2 cellular contexts compared by ENCODE assay signal in genomic region chr6:97870273-97870672, GRCh38.
TF ChIP-seq lines count a peak whose summit lies in the region.

No MANE protein-coding gene starts in this region.

TF ChIP-seq in GM23338, 12 proteins besides CTCF, POLR2A, EP300 and RAD21:
- TF ChIP-seq, protein P1, sequence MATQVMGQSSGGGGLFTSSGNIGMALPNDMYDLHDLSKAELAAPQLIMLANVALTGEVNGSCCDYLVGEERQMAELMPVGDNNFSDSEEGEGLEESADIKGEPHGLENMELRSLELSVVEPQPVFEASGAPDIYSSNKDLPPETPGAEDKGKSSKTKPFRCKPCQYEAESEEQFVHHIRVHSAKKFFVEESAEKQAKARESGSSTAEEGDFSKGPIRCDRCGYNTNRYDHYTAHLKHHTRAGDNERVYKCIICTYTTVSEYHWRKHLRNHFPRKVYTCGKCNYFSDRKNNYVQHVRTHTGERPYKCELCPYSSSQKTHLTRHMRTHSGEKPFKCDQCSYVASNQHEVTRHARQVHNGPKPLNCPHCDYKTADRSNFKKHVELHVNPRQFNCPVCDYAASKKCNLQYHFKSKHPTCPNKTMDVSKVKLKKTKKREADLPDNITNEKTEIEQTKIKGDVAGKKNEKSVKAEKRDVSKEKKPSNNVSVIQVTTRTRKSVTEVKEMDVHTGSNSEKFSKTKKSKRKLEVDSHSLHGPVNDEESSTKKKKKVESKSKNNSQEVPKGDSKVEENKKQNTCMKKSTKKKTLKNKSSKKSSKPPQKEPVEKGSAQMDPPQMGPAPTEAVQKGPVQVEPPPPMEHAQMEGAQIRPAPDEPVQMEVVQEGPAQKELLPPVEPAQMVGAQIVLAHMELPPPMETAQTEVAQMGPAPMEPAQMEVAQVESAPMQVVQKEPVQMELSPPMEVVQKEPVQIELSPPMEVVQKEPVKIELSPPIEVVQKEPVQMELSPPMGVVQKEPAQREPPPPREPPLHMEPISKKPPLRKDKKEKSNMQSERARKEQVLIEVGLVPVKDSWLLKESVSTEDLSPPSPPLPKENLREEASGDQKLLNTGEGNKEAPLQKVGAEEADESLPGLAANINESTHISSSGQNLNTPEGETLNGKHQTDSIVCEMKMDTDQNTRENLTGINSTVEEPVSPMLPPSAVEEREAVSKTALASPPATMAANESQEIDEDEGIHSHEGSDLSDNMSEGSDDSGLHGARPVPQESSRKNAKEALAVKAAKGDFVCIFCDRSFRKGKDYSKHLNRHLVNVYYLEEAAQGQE (IDR thresholded peaks at IDR 0.05; ENCODE audit: unreplicated experiment) = no peak
- TF ChIP-seq STAT1 (IDR thresholded peaks at IDR 0.05; ENCODE audit: unreplicated experiment) (no peak), ZNF114 (CRISPR knock-in tag; IDR thresholded peaks at IDR 0.05) (no peak), NANOG (IDR thresholded peaks at IDR 0.05; ENCODE audit: borderline replicate concordance) (no peak), EZH2 (IDR thresholded peaks at IDR 0.05; ENCODE audit: low read depth, unreplicated experiment) (no peak), ZNF462 (CRISPR knock-in tag; IDR thresholded peaks at IDR 0.05) (no peak), POLR2AphosphoS5 (IDR thresholded peaks at IDR 0.05; ENCODE audit: low read depth) (no peak), EZH2phosphoT487 (IDR thresholded peaks at IDR 0.05; ENCODE audit: unreplicated experiment) (no peak), CREB1 (CRISPR knock-in tag; IDR thresholded peaks at IDR 0.05; ENCODE audit: low read depth) (no peak), JUNB (IDR thresholded peaks at IDR 0.05; ENCODE audit: unreplicated experiment) (no peak), ZNF331 (CRISPR knock-in tag; IDR thresholded peaks at IDR 0.05; ENCODE audit: low read depth) (no peak)
- TF ChIP-seq, protein P2, sequence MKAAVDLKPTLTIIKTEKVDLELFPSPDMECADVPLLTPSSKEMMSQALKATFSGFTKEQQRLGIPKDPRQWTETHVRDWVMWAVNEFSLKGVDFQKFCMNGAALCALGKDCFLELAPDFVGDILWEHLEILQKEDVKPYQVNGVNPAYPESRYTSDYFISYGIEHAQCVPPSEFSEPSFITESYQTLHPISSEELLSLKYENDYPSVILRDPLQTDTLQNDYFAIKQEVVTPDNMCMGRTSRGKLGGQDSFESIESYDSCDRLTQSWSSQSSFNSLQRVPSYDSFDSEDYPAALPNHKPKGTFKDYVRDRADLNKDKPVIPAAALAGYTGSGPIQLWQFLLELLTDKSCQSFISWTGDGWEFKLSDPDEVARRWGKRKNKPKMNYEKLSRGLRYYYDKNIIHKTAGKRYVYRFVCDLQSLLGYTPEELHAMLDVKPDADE (IDR thresholded peaks at IDR 0.05) = no peak

TF ChIP-seq in GM12878, 131 proteins besides CTCF, POLR2A, EP300 and RAD21 (continued from another document):
- TF ChIP-seq RELB (IDR thresholded peaks at IDR 0.05; ENCODE audit: low read depth) (0 out of 2 replicates have a peak, but pooled peaks have one; percentile 28), MYB (IDR thresholded peaks at IDR 0.05; ENCODE audit: borderline replicate concordance, low read depth, low read length) (no peak)
